ENCODE assay signal across 17 cellular contexts in genomic region chr13:43122706-43123268, GRCh38.
DNase-seq lines count a peak whose midpoint lies in the region; ATAC-seq and TF ChIP-seq lines count a peak whose summit lies in the region.
"Had no signal": no experiment of that assay in that cellular context is flagged by ENCODE, and none has a peak within 500 bp of the region (broad histone marks: within the 10 kb centered on the region; RNA-seq: fewer than 3 reads in every experiment).

No MANE protein-coding gene starts in this region.

- H3K27me3 Mint-ChIP-seq in nephron progenitor cell (ENCODE audit: low read depth, poor library complexity): peaks cover 7% of the 10 kb centered on the region

- WGBS in mesendoderm (ENCODE audit: extremely low coverage, insufficient coverage, low lambda C conversion rate): no CpG with 5 or more reads among the region's 6 CpGs

- H3K4me3 Mint-ChIP-seq in nephron progenitor cell: no peak overlapping the region
- H3K4me3 Mint-ChIP-seq: CD4-positive, alpha-beta T cell had no signal

- peak overlapping the region; percentile 98 for H2BK120ac ChIP-seq in mesendoderm (ENCODE audit: low read depth, low read length)

- H4K5ac ChIP-seq in mesendoderm (ENCODE audit: low read length): peak overlapping the region; percentile 68

- no peak overlapping the region for H2BK15ac ChIP-seq in mesendoderm (replicated peaks; ENCODE audit: low read depth)

- no peak for TF ChIP-seq CTCF in nephron progenitor cell (IDR thresholded peaks at IDR 0.05)

- H3K36me3 Mint-ChIP-seq in nephron progenitor cell (ENCODE audit: low read depth): no peaks in the 10 kb centered on the region

- H3K23ac ChIP-seq in mesendoderm (ENCODE audit: low read length): peak overlapping the region; percentile 74

- H3K9me3 Mint-ChIP-seq in nephron progenitor cell: no peaks in the 10 kb centered on the region
- H3K9me3 Mint-ChIP-seq: CD4-positive, alpha-beta T cell had no signal

- H3K27me3 ChIP-seq in mesendoderm (ENCODE audit: insufficient read depth, low read length, poor library complexity): no peaks in the 10 kb centered on the region
- H3K27me3 ChIP-seq: SJCRH30 had no signal

- no peak overlapping the region for H4K8ac ChIP-seq in mesendoderm (ENCODE audit: low read depth, low read length)

- H3K4me2 ChIP-seq in mesendoderm (ENCODE audit: low read length): no peak overlapping the region
- H3K4me2 ChIP-seq: PC-9 had no signal

- peak overlapping the region; percentile 79 for H3K56ac ChIP-seq in mesendoderm (ENCODE audit: low read length)

- H3K79me2 ChIP-seq in mesendoderm (ENCODE audit: control insufficient read depth, insufficient read depth, low read length): no peaks in the 10 kb centered on the region

- DNase-seq in DMS 273 treated with DMSO at 0.1 percent for 48 hours (lab: John Stamatoyannopoulos, UW) (peak; percentile 90), NCI-H1092 (lab: John Stamatoyannopoulos, UW) (peak; percentile 68), SK-N-DZ (ENCODE audit: low spot score) (peak; percentile 70), mesendoderm (peak; percentile 97), nephron progenitor cell (no peak), D341Med (ENCODE audit: low spot score) (no peak)
- DNase-seq in activated CD4-positive, alpha-beta T cell treated with anti-CD3 and anti-CD28 coated beads, Interleukin-2, amount 50 U/mL, for 1 hour: no peak
- DNase-seq: ACHN; CD4-positive, alpha-beta T cell; DMS79; KG1; NCI-H526 treated with DMSO at 0.1 percent for 48 hours; PC-9 had no signal

- ATAC-seq in HG02610 (IDR thresholded peaks at IDR 0.05; ENCODE audit: unreplicated experiment): no peak
- ATAC-seq: HCT116, HepG2 had no signal

- H3K27ac Mint-ChIP-seq in nephron progenitor cell: no peak overlapping the region
- H3K27ac Mint-ChIP-seq: CD4-positive, alpha-beta T cell had no signal

- peak overlapping the region; percentile 30 for H3K9ac ChIP-seq in mesendoderm (ENCODE audit: low read length)

- H3K36me3 ChIP-seq in mesendoderm (ENCODE audit: control insufficient read depth, insufficient read depth, low read length): no peaks in the 10 kb centered on the region
- H3K36me3 ChIP-seq: SJCRH30 had no signal

- peak overlapping the region; percentile 78 for H3K27ac ChIP-seq in mesendoderm (ENCODE audit: low read depth, low read length)
- H3K27ac ChIP-seq: PC-9, SJCRH30 had no signal

- H3K4me1 Mint-ChIP-seq in nephron progenitor cell: peaks cover 39% of the 10 kb centered on the region

- H3K4me1 ChIP-seq in mesendoderm (ENCODE audit: control insufficient read depth, low read depth, low read length): peaks cover 14% of the 10 kb centered on the region

- peak overlapping the region; percentile 76 for H2AK5ac ChIP-seq in mesendoderm (ENCODE audit: low read length)

- H3K4ac ChIP-seq in mesendoderm (ENCODE audit: low read depth, low read length): peak overlapping the region; percentile 50

- H3K4me3 ChIP-seq in mesendoderm (ENCODE audit: low read length): no peak overlapping the region
- H3K4me3 ChIP-seq: PC-9, SJCRH30 had no signal

- H3K18ac ChIP-seq in mesendoderm (ENCODE audit: low read length): peak overlapping the region; percentile 97

- H3K79me1 ChIP-seq in mesendoderm (ENCODE audit: low read length): no peaks in the 10 kb centered on the region

- H2BK5ac ChIP-seq in mesendoderm (ENCODE audit: low read length): peak overlapping the region; percentile 97

Comparison
In these comparisons a context has a peak if more than half of its experiments do, and no peak if none do; other contexts are left out.
1. DNase-seq: peak in DMS 273 treated with DMSO at 0.1 percent for 48 hours (single experiment), NCI-H1092 (single experiment), SK-N-DZ (single experiment) and mesendoderm (single experiment); none in nephron progenitor cell (single experiment), activated CD4-positive, alpha-beta T cell treated with anti-CD3 and anti-CD28 coated beads, Interleukin-2, amount 50 U/mL, for 1 hour (single experiment) and D341Med (single experiment).